8 cellular contexts compared by ENCODE assay signal in genomic region chr11:36702330-36703054, GRCh38.
A peak's percentile ranks its signal among the peaks of the same experiment; 100 is the strongest.
DNase-seq lines count a peak whose midpoint lies in the region; ATAC-seq and TF ChIP-seq lines count a peak whose summit lies in the region.

No MANE protein-coding gene starts in this region.

- DNase-seq in DMS 273 (lab: John Stamatoyannopoulos, UW; ENCODE audit: unreplicated experiment) (peak; percentile 62), DMS 273 treated with DMSO at 0.1 percent for 48 hours (lab: John Stamatoyannopoulos, UW) (no peak), IMR-90 (peak; percentile 69), NT2/D1 (ENCODE audit: low read depth, low spot score) (peak; percentile 78), choroid plexus epithelial cell (ENCODE audit: low read depth) (peak; percentile 84), left lobe of liver (ENCODE audit: low spot score) (no peak), vagina (ENCODE audit: extremely low spot score in 2 of 2) (no peak)

- no peak overlapping the region for H3K27ac ChIP-seq in IMR-90 (ENCODE audit: insufficient read depth, low read length)
- H3K27ac ChIP-seq in vagina: no peak overlapping the region

- no peak overlapping the region for H4K5ac ChIP-seq in IMR-90 (ENCODE audit: low read depth, low read length)

- no peaks in the 10 kb centered on the region for H3K79me1 ChIP-seq in IMR-90 (ENCODE audit: low read depth in 1 of 2, low read length in 2 of 2)

- no peaks in the 10 kb centered on the region for H3K9me1 ChIP-seq in IMR-90 (ENCODE audit: insufficient read depth, low read length)

- no TSS peak for BruUV-seq in IMR-90 (replicated peaks; lab: Mats Ljungman, UMichigan)

- no peak overlapping the region for H4K8ac ChIP-seq in IMR-90 (ENCODE audit: low read depth in 2 of 2, low read length in 2 of 2)

- no peak overlapping the region for H2BK15ac ChIP-seq in IMR-90 (ENCODE audit: low read depth, low read length)

- POLR2A ChIA-PET in IMR-90 (lab: Charles Lee; ENCODE audit: unreplicated experiment): no interaction called here

- H3K4me1 ChIP-seq in IMR-90 (ENCODE audit: control insufficient read depth, insufficient read depth, low read length) (no peaks in the 10 kb centered on the region), NT2/D1 (ENCODE audit: insufficient read depth, insufficient read length) (no peaks in the 10 kb centered on the region), vagina (no peaks in the 10 kb centered on the region)

- no peak overlapping the region for H3K4ac ChIP-seq in IMR-90 (ENCODE audit: low read depth, low read length)

- no peak overlapping the region for H2AK5ac ChIP-seq in IMR-90 (ENCODE audit: low read depth, low read length)

- H3K36me3 ChIP-seq in IMR-90 (ENCODE audit: control insufficient read depth, insufficient read depth, low read length) (no peaks in the 10 kb centered on the region), NT2/D1 (ENCODE audit: insufficient read depth, insufficient read length, low read length) (no peaks in the 10 kb centered on the region), vagina (no peaks in the 10 kb centered on the region)

- H3K4me2 ChIP-seq in IMR-90 (ENCODE audit: low read depth, low read length): 0 out of 2 replicates have a peak overlapping the region, but pooled peaks have one; percentile 68

- no peak overlapping the region for H4K91ac ChIP-seq in IMR-90 (ENCODE audit: insufficient read depth, low read depth, low read length)

- H3K14ac ChIP-seq in IMR-90 (replicated peaks; ENCODE audit: low read depth, low read length): no peak overlapping the region

- no peak overlapping the region for H3K23ac ChIP-seq in IMR-90 (ENCODE audit: low read depth, low read length)

- H2BK20ac ChIP-seq in IMR-90 (ENCODE audit: low read depth, low read length): no peak overlapping the region

- TF ChIP-seq CTCF in IMR-90 (conservative IDR thresholded peaks at IDR 0.05; ENCODE audit: low read depth, low read length) (peak; percentile 81), choroid plexus epithelial cell (conservative IDR thresholded peaks at IDR 0.05; ENCODE audit: low read depth, low read length) (peak; percentile 88), vagina (IDR thresholded peaks at IDR 0.05) (peak in 2 of 3 experiments; percentile 47 to 54)

- WGBS in IMR-90 (ENCODE audit: extremely low coverage in 2 of 2, insufficient read length in 1 of 2), 2 experiments: no CpG with 5 or more reads among the region's 5 CpGs

- TF ChIP-seq RAD21 in IMR-90 (IDR thresholded peaks at IDR 0.05; ENCODE audit: low read length): peak; percentile 80

- TF ChIP-seq POLR2A in IMR-90 (IDR thresholded peaks at IDR 0.05; ENCODE audit: low read depth, low read length) (no peak), vagina (IDR thresholded peaks at IDR 0.05) (no peak)

- H3K9ac ChIP-seq in IMR-90 (ENCODE audit: low read depth, low read length) (no peak overlapping the region), NT2/D1 (ENCODE audit: insufficient read length, low read depth) (no peak overlapping the region)

- H4K20me1 ChIP-seq in IMR-90 (ENCODE audit: insufficient read depth, low read length): no peaks in the 10 kb centered on the region

- peak overlapping the region; percentile 78 for H2AFZ ChIP-seq in IMR-90 (replicated peaks; ENCODE audit: low read length, poor library complexity)

- H2BK5ac ChIP-seq in IMR-90 (ENCODE audit: low read depth, low read length, poor library complexity, severe bottlenecking): no peak overlapping the region

- H2BK120ac ChIP-seq in IMR-90 (ENCODE audit: low read depth, low read length): no peak overlapping the region

- H3K27me3 ChIP-seq in IMR-90 (ENCODE audit: control insufficient read depth, insufficient read depth, low read length) (peaks cover 7% of the 10 kb centered on the region), NT2/D1 (ENCODE audit: insufficient read depth, insufficient read length) (no peaks in the 10 kb centered on the region), vagina (no peaks in the 10 kb centered on the region)

- H3K9me3 ChIP-seq in IMR-90 (ENCODE audit: control insufficient read depth, insufficient read depth, low read length) (no peaks in the 10 kb centered on the region), NT2/D1 (ENCODE audit: insufficient read depth, low read length) (no peaks in the 10 kb centered on the region), vagina (no peaks in the 10 kb centered on the region)

- in situ Hi-C loops in IMR-90 (cut with MboI; ENCODE audit: low sequenced_read_pairs): loop anchor here (5.0 kb wide), 1 partner anchor 45 kb away; no protein-coding TSS in a partner anchor

- no peak overlapping the region for H3K56ac ChIP-seq in IMR-90 (ENCODE audit: extremely low read depth, insufficient read depth, low read length)

- ATAC-seq in GM21825 (IDR thresholded peaks at IDR 0.05; ENCODE audit: unreplicated experiment) (peak; percentile 71), IMR-90 (ENCODE audit: low read depth) (peak; percentile 91), left lobe of liver (peak; percentile 99)

- no peak overlapping the region for H3K18ac ChIP-seq in IMR-90 (ENCODE audit: low read depth, low read length)

- no peak overlapping the region for H2AK9ac ChIP-seq in IMR-90 (replicated peaks; ENCODE audit: low read depth, low read length, poor library complexity)

- dilution Hi-C loops in IMR-90 (cut with HindIII; ENCODE audit: low sequenced_read_pairs, unreplicated experiment): no loop called here

- CTCF ChIA-PET in IMR-90 (lab: Yijun Ruan, JAX): interaction anchor here (0.8 to 2.8 kb wide), 9 partner anchors 10 to 138 kb away, joined by 3 to 34 read pairs (median 5); no protein-coding TSS in a partner anchor

- intact Hi-C loops in IMR-90 (cut with micrococcal nuclease) (loop anchor here (1.0 kb wide), 1 partner anchor 45 kb away; no protein-coding TSS in a partner anchor), vagina (cut with DNase I) (no loop called here)

- H3K4me3 ChIP-seq in IMR-90 (ENCODE audit: insufficient read depth, low read depth, low read length) (no peak overlapping the region), NT2/D1 (ENCODE audit: insufficient read length, low read depth) (no peak overlapping the region), choroid plexus epithelial cell (ENCODE audit: low read depth, low read length) (no peak overlapping the region), vagina (no peak overlapping the region)

TF ChIP-seq in IMR-90, 13 proteins besides CTCF, POLR2A, EP300 and RAD21:
- no peak for TF ChIP-seq CHD1 (IDR thresholded peaks at IDR 0.05; ENCODE audit: low read depth, low read length)
- peak; percentile 91 for TF ChIP-seq CEBPB (IDR thresholded peaks at IDR 0.05; ENCODE audit: low read depth, low read length)
- peak; percentile 56 for TF ChIP-seq SMC3 (IDR thresholded peaks at IDR 0.05; ENCODE audit: low read depth, low read length)
- no peak for TF ChIP-seq NFE2L2 (IDR thresholded peaks at IDR 0.05; ENCODE audit: low read depth, low read length)
TF ChIP-seq in IMR-90: peak in this region for 2.

Comparison
In these comparisons a context has a peak if more than half of its experiments do, and no peak if none do; other contexts are left out.
1. DNase-seq: peak in DMS 273 (single experiment), IMR-90 (single experiment), NT2/D1 (single experiment) and choroid plexus epithelial cell (single experiment); none in DMS 273 treated with DMSO at 0.1 percent for 48 hours (single experiment), left lobe of liver (single experiment) and vagina (0 of 2).
2. Peak in every context shown above with its lines, with median percentiles within 50 percentile points of each other: ATAC-seq and CTCF ChIP-seq.